8 cellular contexts compared by ENCODE assay signal in genomic region chr5:111755942-111756353, GRCh38. TPM values are rescaled to one million over a fixed set of nuclear protein-coding genes. Genes with fewer than 3 reads are reported as not detected.
DNase-seq lines count a peak whose midpoint lies in the region; ATAC-seq and TF ChIP-seq lines count a peak whose summit lies in the region.

No MANE protein-coding gene starts in this region.

- no peak overlapping the region for H3K9ac ChIP-seq in SU-DHL-6 (ENCODE audit: low read length)

- H3K4me1 Mint-ChIP-seq in T-helper 17 cell: peaks cover 2% of the 10 kb centered on the region

- CTCF ChIA-PET in A673 (lab: Charles Lee): no interaction called here

- BruUV-seq in A673 (replicated peaks; lab: Mats Ljungman, UMichigan): no TSS peak

- peaks cover 4% of the 10 kb centered on the region for H3K4me1 ChIP-seq in A673 (ENCODE audit: insufficient read depth, low read length, poor library complexity, severe bottlenecking)
- H3K4me1 ChIP-seq in HAP-1: peaks cover 39% of the 10 kb centered on the region

- no peaks in the 10 kb centered on the region for H3K9me3 ChIP-seq in A673 (ENCODE audit: low read depth, low read length, poor library complexity, severe bottlenecking)
- no peaks in the 10 kb centered on the region for H3K9me3 ChIP-seq in HAP-1
- H3K9me3 ChIP-seq in SU-DHL-6 (ENCODE audit: insufficient read depth, low read length): no peaks in the 10 kb centered on the region
- no peaks in the 10 kb centered on the region for H3K9me3 ChIP-seq in T-helper 17 cell (ENCODE audit: control insufficient read depth, low read length, poor library complexity, severe bottlenecking)

- no peak for TF ChIP-seq CTCF in A673 (conservative IDR thresholded peaks at IDR 0.05; ENCODE audit: low read depth, low read length)
- no peak for TF ChIP-seq CTCF in SU-DHL-6 (IDR thresholded peaks at IDR 0.05; ENCODE audit: insufficient read depth, low read length, poor library complexity, severe bottlenecking)

- no peaks in the 10 kb centered on the region for H4K20me1 ChIP-seq in SU-DHL-6 (ENCODE audit: low read depth, low read length)

- DNase-seq in A673 (ENCODE audit: low spot score): peak; percentile 12
- DNase-seq in HAP-1 (ENCODE audit: low spot score in 2 of 2): peak in 1 of 2 experiments; percentile 69
- DNase-seq in left cardiac atrium: no peak
- DNase-seq in activated CD4-positive, CD25-positive, alpha-beta regulatory T cell (lab: John Stamatoyannopoulos, UW): no peak
- DNase-seq in T-helper 17 cell: no peak

- H3K27me3 ChIP-seq in A673 (replicated peaks; ENCODE audit: insufficient read depth, low read depth, low read length, poor library complexity): no peaks in the 10 kb centered on the region
- no peaks in the 10 kb centered on the region for H3K27me3 ChIP-seq in HAP-1 (ENCODE audit: low read depth)
- H3K27me3 ChIP-seq in SU-DHL-6 (ENCODE audit: low read length): no peaks in the 10 kb centered on the region

- ATAC-seq in left cardiac atrium (peak; percentile 12 to 22), GM18519 (IDR thresholded peaks at IDR 0.05; ENCODE audit: low FRiP score, unreplicated experiment) (no peak), T-helper 17 cell (no peak)

- H3K36me3 ChIP-seq in A673 (ENCODE audit: insufficient read depth, low read length, poor library complexity, severe bottlenecking): no peaks in the 10 kb centered on the region
- no peaks in the 10 kb centered on the region for H3K36me3 ChIP-seq in HAP-1 (replicated peaks)
- H3K36me3 ChIP-seq in SU-DHL-6 (ENCODE audit: low read length): 0 out of 2 replicates have a peak, but pooled peaks cover 4% of the 10 kb centered on the region

- H2AFZ ChIP-seq in SU-DHL-6 (ENCODE audit: low read depth, low read length, severe bottlenecking): no peak overlapping the region

- H3F3A ChIP-seq in SU-DHL-6 (ENCODE audit: insufficient read depth): peaks cover 6% of the 10 kb centered on the region; the same call in 1 of the 2 replicates

- no peaks in the 10 kb centered on the region for H3K9me2 ChIP-seq in SU-DHL-6 (replicated peaks; ENCODE audit: insufficient read depth, low read length)

- H3K27ac Mint-ChIP-seq in T-helper 17 cell: no peak overlapping the region

- H3K4me3 ChIP-seq in A673 (ENCODE audit: low read depth, low read length, poor library complexity, severe bottlenecking): peak overlapping the region; percentile 57
- H3K4me3 ChIP-seq in HAP-1: peak overlapping the region; percentile 53
- H3K4me3 ChIP-seq in SU-DHL-6 (ENCODE audit: insufficient read depth, low read length, poor library complexity, severe bottlenecking): peak overlapping the region; percentile 80
- H3K4me3 ChIP-seq in skin epidermis: peak overlapping the region; percentile 36 to 67 (median 50)

- no peaks in the 10 kb centered on the region for H3K79me2 ChIP-seq in SU-DHL-6 (ENCODE audit: insufficient read depth, low read length)

- intact Hi-C loops in A673 (cut with micrococcal nuclease; ENCODE audit: unreplicated experiment) (loop anchor here (5.0 kb wide), 1 partner anchor 244 kb away; the partner anchor contains the start of gene STARD4), left cardiac atrium (cut with DNase I) (loop anchor here in 1 of 2 donors (2.0 kb wide), 1 partner anchor 205 kb away; no protein-coding TSS in a partner anchor)

- POLR2A ChIA-PET in A673 (lab: Charles Lee; ENCODE audit: low non-redundant PET): no interaction called here

- no peak overlapping the region for H3K4me3 Mint-ChIP-seq in T-helper 17 cell

- no peaks in the 10 kb centered on the region for H3K36me3 Mint-ChIP-seq in T-helper 17 cell (ENCODE audit: low read depth)

- in situ Hi-C loops in HAP-1 (cut with MboI; ENCODE audit: low sequenced_read_pairs): no loop called here

- peaks cover 38% of the 10 kb centered on the region for H3K27me3 Mint-ChIP-seq in T-helper 17 cell

- peak overlapping the region; percentile 93 for H3K4me2 ChIP-seq in SU-DHL-6 (ENCODE audit: low read depth, low read length, poor library complexity, severe bottlenecking)

- H3K27ac ChIP-seq in A673 (ENCODE audit: low read depth, low read length, poor library complexity, severe bottlenecking) (peak overlapping the region; percentile 71), SU-DHL-6 (ENCODE audit: low read depth, low read length) (no peak overlapping the region), skin epidermis (peak overlapping the region in 11 of 21 experiments; percentile 58 to 95 (median 88))

RNA-seq across cellular contexts. Expression of gene NREP, which starts 1.0 kb away (rescaled TPM):
- total RNA-seq in A673 (2021): 31.0 and 36.4 TPM in 2 replicates
- 10 to 100 TPM; 12.8 to 22.5 TPM for total RNA-seq in left cardiac atrium
- total RNA-seq in T-helper 17 cell: 1 to 10 TPM; 1.3 to 6.5 TPM

Comparison
In these comparisons a context has a peak if more than half of its experiments do, and no peak if none do; other contexts are left out.
1. ATAC-seq: peak in left cardiac atrium (2 of 2); none in GM18519 (single experiment) and T-helper 17 cell (single experiment).
2. Peak in every context shown above with its lines, with median percentiles within 50 percentile points of each other: H3K4me3 ChIP-seq.